Comparison of ENCODE assay signal across 18 cellular contexts in genomic region chr3:55519016-55519415, GRCh38. TPM values are rescaled to one million over a fixed set of nuclear protein-coding genes. Genes with fewer than 3 reads are reported as not detected.
DNase-seq lines count a peak whose midpoint lies in the region; ATAC-seq and TF ChIP-seq lines count a peak whose summit lies in the region.
"Had no signal": no experiment of that assay in that cellular context is flagged by ENCODE, and none has a peak within 500 bp of the region (broad histone marks: within the 10 kb centered on the region; RNA-seq: fewer than 3 reads in every experiment).

No MANE protein-coding gene starts in this region.

- H3K27me3 ChIP-seq in AG04450 (ENCODE audit: control insufficient read depth, insufficient read depth, low read length), result peaks cover 4% of the 10 kb centered on the region
- H3K27me3 ChIP-seq: ascending aorta had no signal

- H3K27ac ChIP-seq in AG04450 (ENCODE audit: low read depth, low read length), result peak overlapping the region; percentile 34
- H3K27ac ChIP-seq: ascending aorta, coronary artery had no signal

- no peak for ATAC-seq in GM18909 (IDR thresholded peaks at IDR 0.05; ENCODE audit: poor library complexity, unreplicated experiment)
- ATAC-seq: activated CD4-positive, alpha-beta T cell treated with anti-CD3 and anti-CD28 coated beads for 36 hours; stimulated activated naive CD8-positive, alpha-beta T cell treated with anti-CD3 and anti-CD28 coated beads, Interleukin-15, amount 100 ng/mL, for 72 hours had no signal

- H3K9me3 ChIP-seq in AG04450 (ENCODE audit: control insufficient read depth, insufficient read depth, low read length), result no peaks in the 10 kb centered on the region
- H3K9me3 ChIP-seq: ascending aorta had no signal

- TF ChIP-seq CTCF in AG04450 (IDR thresholded peaks at IDR 0.05; ENCODE audit: low read depth, low read length), result no peak
- TF ChIP-seq CTCF in choroid plexus epithelial cell (conservative IDR thresholded peaks at IDR 0.05; ENCODE audit: low read depth, low read length), result no peak
- no peak for TF ChIP-seq CTCF in osteocyte (IDR thresholded peaks at IDR 0.05)

- no peaks in the 10 kb centered on the region for H3K9me3 Mint-ChIP-seq in osteocyte (ENCODE audit: unreplicated experiment)
- H3K9me3 Mint-ChIP-seq: neural crest cell; stimulated activated naive CD8-positive, alpha-beta T cell treated with anti-CD3 and anti-CD28 coated beads, Interleukin-15, amount 100 ng/mL, for 72 hours had no signal

- POLR2A ChIA-PET in AG04450 (lab: Yijun Ruan, JAX), result no interaction called here

- no peak overlapping the region for H3K27ac Mint-ChIP-seq in osteocyte (ENCODE audit: unreplicated experiment)
- H3K27ac Mint-ChIP-seq: activated CD4-positive, alpha-beta T cell treated with anti-CD3 and anti-CD28 coated beads for 36 hours; stimulated activated naive CD8-positive, alpha-beta T cell treated with anti-CD3 and anti-CD28 coated beads, Interleukin-15, amount 100 ng/mL, for 72 hours had no signal

- CTCF ChIA-PET in AG04450 (lab: Charles Lee), result no interaction called here

- H3K4me1 Mint-ChIP-seq in osteocyte (ENCODE audit: unreplicated experiment), result peaks cover 5% of the 10 kb centered on the region
- H3K4me1 Mint-ChIP-seq: stimulated activated naive CD8-positive, alpha-beta T cell treated with anti-CD3 and anti-CD28 coated beads, Interleukin-15, amount 100 ng/mL, for 72 hours had no signal

- H3K4me3 ChIP-seq in AG04450 (ENCODE audit: low read depth, low read length), result no peak overlapping the region
- H3K4me3 ChIP-seq in choroid plexus epithelial cell (ENCODE audit: low read depth, low read length), result no peak overlapping the region
- H3K4me3 ChIP-seq: ascending aorta, coronary artery had no signal

- H3K27me3 Mint-ChIP-seq in osteocyte (ENCODE audit: unreplicated experiment), result peaks cover 12% of the 10 kb centered on the region
- H3K27me3 Mint-ChIP-seq: stimulated activated naive CD8-positive, alpha-beta T cell treated with anti-CD3 and anti-CD28 coated beads, Interleukin-15, amount 100 ng/mL, for 72 hours had no signal

- no peak overlapping the region for H3K4me3 Mint-ChIP-seq in osteocyte (ENCODE audit: unreplicated experiment)
- H3K4me3 Mint-ChIP-seq: activated CD4-positive, alpha-beta T cell treated with anti-CD3 and anti-CD28 coated beads for 36 hours; neural crest cell; stimulated activated naive CD8-positive, alpha-beta T cell treated with anti-CD3 and anti-CD28 coated beads, Interleukin-15, amount 100 ng/mL, for 72 hours had no signal

- no peak for DNase-seq in AG04450 (ENCODE audit: low read depth, low spot score)
- DNase-seq in M059J (ENCODE audit: low read depth), result peak; percentile 62
- peak; percentile 52 for DNase-seq in choroid plexus epithelial cell (ENCODE audit: low read depth)
- peak; percentile 66 for DNase-seq in left kidney (ENCODE audit: low read depth, low spot score)
- no peak for DNase-seq in osteocyte (ENCODE audit: extremely low spot score, unreplicated experiment)
- no peak for DNase-seq in retina
- DNase-seq in GDM1 (lab: John Stamatoyannopoulos, UW), result no peak
- DNase-seq: activated CD4-positive, alpha-beta T cell treated with anti-CD3 and anti-CD28 coated beads for 36 hours; activated naive CD4-positive, alpha-beta T cell treated with Interleukin-2 at 50 U/mL for 16 hours; mesendoderm; NCI-H187; NCI-H510A; SIG-M5; stimulated activated naive CD8-positive, alpha-beta T cell treated with anti-CD3 and anti-CD28 coated beads, Interleukin-15, amount 100 ng/mL, for 72 hours had no signal

- H3K36me3 Mint-ChIP-seq in osteocyte (ENCODE audit: unreplicated experiment), result no peaks in the 10 kb centered on the region

RNA-seq across cellular contexts. Expression of gene WNT5A, which starts 31.9 kb away (rescaled TPM):
- 168 and 203 TPM in 2 replicates for polyA plus RNA-seq in AG04450 (2011; rRNA removed)
- polyA minus RNA-seq in AG04450 (2011; rRNA and poly(A)+ RNA removed), result 290 TPM in 2 replicates
- 92.8 and 113 TPM in 2 replicates for total RNA-seq in M059J (2014; rRNA removed; shearing (Covaris generic))
- 27.6 and 30.4 TPM in 2 replicates for total RNA-seq in osteocyte
- total RNA-seq: activated CD4-positive, alpha-beta T cell treated with anti-CD3 and anti-CD28 coated beads for 36 hours had no signal

Comparison
In these comparisons a context has a peak if more than half of its experiments do, and no peak if none do; other contexts are left out.
1. DNase-seq: peak in M059J (single experiment), choroid plexus epithelial cell (single experiment) and left kidney (single experiment); none in AG04450 (single experiment), osteocyte (single experiment), retina (single experiment) and GDM1 (single experiment).